17 cellular contexts compared by ENCODE assay signal in genomic region chr17:50483266-50483665, GRCh38. TPM values are rescaled to one million over a fixed set of nuclear protein-coding genes. Genes with fewer than 3 reads are reported as not detected.
DNase-seq lines count a peak whose midpoint lies in the region; ATAC-seq, FAIRE-seq and TF ChIP-seq lines count a peak whose summit lies in the region.
"Had no signal": no experiment of that assay in that cellular context is flagged by ENCODE, and none has a peak within 500 bp of the region (broad histone marks: within the 10 kb centered on the region; RNA-seq: fewer than 3 reads in every experiment).

No MANE protein-coding gene starts in this region.

- peak overlapping the region; percentile 63; the same call in 1 of the 3 replicates for H3K4me2 ChIP-seq in A549
- H3K4me2 ChIP-seq: GM23338 had no signal

- TF ChIP-seq EP300 in A549 (IDR thresholded peaks at IDR 0.05): no peak

- H3K4me1 ChIP-seq in A549 (peaks cover 32% of the 10 kb centered on the region), esophagus squamous epithelium (peaks cover 16 to 56% (median 19%) of the 10 kb centered on the region in 3 donors), skeletal muscle tissue (ENCODE audit: control insufficient read depth in 3 of 3, insufficient read depth in 3 of 3, low read length in 3 of 3) (peaks cover 19 to 34% (median 34%) of the 10 kb centered on the region in 3 donors)

- intact Hi-C loops in esophagus squamous epithelium (cut with DNase I): loop anchor here (5.0 to 10.0 kb wide), 2 partner anchors 64 to 142 kb away; partner anchors contain the start of gene SPATA20

- TF ChIP-seq POLR2A in A549 (IDR thresholded peaks at IDR 0.05; ENCODE audit: low read length) (no peak), esophagus squamous epithelium (IDR thresholded peaks at IDR 0.05) (no peak)

- peak overlapping the region in 2 of 3 donors; percentile 25 to 38 for H3K9ac ChIP-seq in skeletal muscle tissue (ENCODE audit: low read depth in 1 of 3, low read length in 3 of 3)

- H3K9me3 ChIP-seq in A549 (no peaks in the 10 kb centered on the region), esophagus squamous epithelium (no peaks in the 10 kb centered on the region), skeletal muscle tissue (ENCODE audit: control insufficient read depth in 3 of 3, low read length in 3 of 3) (no peaks in the 10 kb centered on the region)

- CTCF ChIA-PET in A549 (lab: Yijun Ruan, JAX): interaction anchor here (0.5 to 5.0 kb wide), 41 partner anchors 10 to 1046 kb away, joined by 3 to 119 read pairs (median 6); partner anchors contain the start of genes ACSF2 and EPN3
- CTCF ChIA-PET in RWPE1 (lab: Yijun Ruan, JAX): interaction anchor here (0.6 to 2.9 kb wide), 13 partner anchors 16 to 918 kb away, joined by 3 to 23 read pairs (median 4); partner anchors contain the start of gene EPN3

- H3K27ac ChIP-seq in A549 (peak overlapping the region; percentile 65 to 85), RWPE1 (peak overlapping the region; percentile 50), esophagus squamous epithelium (peak overlapping the region in 3 of 4 donors; percentile 71 to 81 (median 75)), skeletal muscle tissue (ENCODE audit: low read depth, low read length) (peak overlapping the region; percentile 77)

- no peak for ATAC-seq in A549

- POLR2A ChIA-PET in A549 (lab: Yijun Ruan, JAX): interaction anchor here (0.6 to 1.7 kb wide), 2 partner anchors 48 to 59 kb away, joined by 4 to 5 read pairs; no protein-coding TSS in a partner anchor
- POLR2A ChIA-PET in RWPE1 (lab: Yijun Ruan, JAX; ENCODE audit: low non-redundant PET): interaction anchor here (0.9 kb wide), 1 partner anchor 59 kb away, joined by 6 read pairs; no protein-coding TSS in a partner anchor

- TF ChIP-seq RAD21 in A549 (conservative IDR thresholded peaks at IDR 0.05 in 1 of 2, IDR thresholded peaks at IDR 0.05 in 1 of 2): no peak

- TF ChIP-seq CTCF in A549 (IDR thresholded peaks at IDR 0.05): no peak
- no peak for TF ChIP-seq CTCF in RWPE1 (conservative IDR thresholded peaks at IDR 0.05; ENCODE audit: low read depth)
- no peak for TF ChIP-seq CTCF in esophagus squamous epithelium (IDR thresholded peaks at IDR 0.05)

- peaks cover 0 to 55% (median 10%) of the 10 kb centered on the region in 3 donors for H3K36me3 ChIP-seq in esophagus squamous epithelium
- peaks cover 40 to 49% (median 41%) of the 10 kb centered on the region in 3 donors for H3K36me3 ChIP-seq in skeletal muscle tissue (ENCODE audit: control insufficient read depth in 3 of 3, insufficient read depth in 3 of 3, low read length in 3 of 3)

- no peak for DNase-seq in A549 (ENCODE audit: low read depth in 1 of 2, low spot score in 1 of 2)
- DNase-seq in RWPE1 (ENCODE audit: low spot score): no peak
- no peak for DNase-seq in esophagus squamous epithelium (lab: John Stamatoyannopoulos, UW)
- DNase-seq in NCI-H1048 (lab: John Stamatoyannopoulos, UW): no peak
- no peak for DNase-seq in NCI-H774 (lab: John Stamatoyannopoulos, UW)
- DNase-seq in NCI-H1417 (lab: John Stamatoyannopoulos, UW): no peak
- DNase-seq in SIG-M5 (lab: John Stamatoyannopoulos, UW): no peak
- DNase-seq: activated CD4-positive, alpha-beta T cell treated with anti-CD3 and anti-CD28 coated beads, Interleukin-2, amount 10 ng/mL, durations not matched to agents 7 days and 5 days; activated naive CD4-positive, alpha-beta T cell treated with Interleukin-2 at 50 U/mL for 16 hours; naive thymus-derived CD4-positive, alpha-beta T cell; stimulated activated CD4-positive, alpha-beta T cell treated with anti-CD3 and anti-CD28 coated beads, Interleukin-15, amount 100 ng/mL, for 24 hours had no signal

- H3K4me3 ChIP-seq in A549 (no peak overlapping the region), esophagus squamous epithelium (no peak overlapping the region), skeletal muscle tissue (ENCODE audit: low read length in 3 of 3) (no peak overlapping the region)
- H3K4me3 ChIP-seq: GM23338 had no signal

- no peaks in the 10 kb centered on the region for H3K27me3 ChIP-seq in esophagus squamous epithelium
- no peaks in the 10 kb centered on the region for H3K27me3 ChIP-seq in skeletal muscle tissue (ENCODE audit: control insufficient read depth in 3 of 3, insufficient read depth in 3 of 3, low read length in 3 of 3)

- no peak for FAIRE-seq in A549 (lab: Jason Lieb, UNC)

- 72% methylated on average over 5 of the region's 5 CpGs for WGBS in A549 (ENCODE audit: missing lambda C conversion rate)
- 63 to 64% methylated on average over 5 of the region's 5 CpGs for WGBS in esophagus squamous epithelium, 2 donors

TF ChIP-seq in A549, 52 proteins besides CTCF, POLR2A, EP300 and RAD21:
- TF ChIP-seq TP53 (CRISPR knock-in tag; IDR thresholded peaks at IDR 0.05) (no peak), USF2 (IDR thresholded peaks at IDR 0.05) (no peak), HES2 (IDR thresholded peaks at IDR 0.05) (no peak), EHF (CRISPR knock-in tag; IDR thresholded peaks at IDR 0.05) (no peak), ZNF302 (CRISPR knock-in tag; IDR thresholded peaks at IDR 0.05) (no peak), ESRRA (IDR thresholded peaks at IDR 0.05; ENCODE audit: borderline replicate concordance, low read length) (no peak), MAZ (IDR thresholded peaks at IDR 0.05; ENCODE audit: borderline replicate concordance, low read depth, low read length) (no peak)

RNA-seq across cellular contexts. Expression of gene RSAD1, which starts 4.6 kb away (rescaled TPM):
- 38.2 and 47.2 TPM in 2 replicates for polyA plus RNA-seq in A549 (2011; rRNA removed)
- polyA plus RNA-seq in A549 (2012; cell fraction: cytosol; rRNA removed): 32.7 and 42.8 TPM in 2 replicates
- 81.1 and 85.4 TPM in 2 replicates for polyA plus RNA-seq in A549 (2012; cell fraction: nucleus; rRNA removed)
- polyA plus RNA-seq in A549 (2017; fragmentation: RNase III; extraction: RNeasy Plus Mini Kit Qiagen cat#74134 plus additional on column Dnase treatment): 36.3 to 42.0 TPM (median 40.9 TPM) in 3 replicates
- polyA minus RNA-seq in A549 (2011; rRNA and poly(A)+ RNA removed): 29.3 and 30.0 TPM in 2 replicates
- 10 to 100 TPM in 3 of 4 donors, 1 to 10 TPM in 1; 9.1 to 19.3 (median 14.2) TPM for total RNA-seq in esophagus squamous epithelium
- 12.0 TPM for total RNA-seq in skeletal muscle tissue

RNA-seq across cellular contexts. Expression of gene CHAD, which starts 14.6 kb away (rescaled TPM):
- polyA plus RNA-seq in A549 (2011; rRNA removed) (not detected in 2 replicates), A549 (2017; fragmentation: RNase III; extraction: RNeasy Plus Mini Kit Qiagen cat#74134 plus additional on column Dnase treatment) (not detected in 3 replicates)
- polyA plus RNA-seq in A549 (2012; cell fraction: cytosol; rRNA removed): 0.03 TPM in 1 of 2 replicates, not detected in the other
- 0.04 TPM in 1 of 2 replicates, not detected in the other for polyA plus RNA-seq in A549 (2012; cell fraction: nucleus; rRNA removed)
- not detected in 2 replicates for polyA minus RNA-seq in A549 (2011; rRNA and poly(A)+ RNA removed)
- total RNA-seq in esophagus squamous epithelium (under 1 TPM in 2 of 4 donors, not detected in 2; 0.19 to 0.80 TPM), skeletal muscle tissue (1.6 TPM)
- total RNA-seq: activated CD4-positive, alpha-beta T cell treated with anti-CD3 and anti-CD28 coated beads, Interleukin-2, amount 10 ng/mL, durations not matched to agents 7 days and 5 days; dermis microvascular lymphatic vessel endothelial cell; esophagus mucosa; GM23338; naive thymus-derived CD4-positive, alpha-beta T cell; progenitor cell of endocrine pancreas had no signal
- polyA plus RNA-seq: naive thymus-derived CD4-positive, alpha-beta T cell had no signal

RNA-seq across cellular contexts. Expression of gene MYCBPAP, which starts 25.0 kb away (rescaled TPM):
- polyA plus RNA-seq in A549 (2011; rRNA removed) (2.5 and 4.1 TPM in 2 replicates), A549 (2017; fragmentation: RNase III; extraction: RNeasy Plus Mini Kit Qiagen cat#74134 plus additional on column Dnase treatment) (0.93 to 2.1 TPM (median 1.2 TPM) in 3 replicates)
- polyA plus RNA-seq in A549 (2012; cell fraction: cytosol; rRNA removed): 0.59 and 0.89 TPM in 2 replicates
- 3.0 and 3.7 TPM in 2 replicates for polyA plus RNA-seq in A549 (2012; cell fraction: nucleus; rRNA removed)
- 3.2 and 3.9 TPM in 2 replicates for polyA minus RNA-seq in A549 (2011; rRNA and poly(A)+ RNA removed)
- total RNA-seq in esophagus squamous epithelium (under 1 TPM in 1 of 4 donors, not detected in 3; 0.38 TPM), skeletal muscle tissue (under 0.01 TPM)

RNA-seq across cellular contexts. Expression of gene EPN3, which starts 49.3 kb away (rescaled TPM):
- polyA plus RNA-seq in A549 (2011; rRNA removed) (0.09 and 0.13 TPM in 2 replicates), A549 (2017; fragmentation: RNase III; extraction: RNeasy Plus Mini Kit Qiagen cat#74134 plus additional on column Dnase treatment) (0.18 to 0.26 TPM (median 0.20 TPM) in 3 replicates)
- polyA plus RNA-seq in A549 (2012; cell fraction: cytosol; rRNA removed): 0.15 and 0.39 TPM in 2 replicates
- 0.22 and 0.67 TPM in 2 replicates for polyA plus RNA-seq in A549 (2012; cell fraction: nucleus; rRNA removed)
- polyA minus RNA-seq in A549 (2011; rRNA and poly(A)+ RNA removed): 0.12 and 0.78 TPM in 2 replicates
- total RNA-seq in esophagus squamous epithelium (100 to 1,000 TPM in 1 of 4 donors, 10 to 100 TPM in 3; 24.5 to 111 (median 51.8) TPM), skeletal muscle tissue (not detected)
- total RNA-seq: activated CD4-positive, alpha-beta T cell treated with anti-CD3 and anti-CD28 coated beads, Interleukin-2, amount 10 ng/mL, durations not matched to agents 7 days and 5 days; lung microvascular endothelial cell; naive thymus-derived CD4-positive, alpha-beta T cell had no signal
- polyA plus RNA-seq: naive thymus-derived CD4-positive, alpha-beta T cell had no signal

RNA-seq across cellular contexts. Expression of gene ACSF2, which starts 57.2 kb away (rescaled TPM):
- 28.9 and 33.6 TPM in 2 replicates for polyA plus RNA-seq in A549 (2011; rRNA removed)
- polyA plus RNA-seq in A549 (2012; cell fraction: cytosol; rRNA removed): 14.0 and 17.2 TPM in 2 replicates
- polyA plus RNA-seq in A549 (2012; cell fraction: nucleus; rRNA removed): 49.4 and 67.7 TPM in 2 replicates
- polyA plus RNA-seq in A549 (2017; fragmentation: RNase III; extraction: RNeasy Plus Mini Kit Qiagen cat#74134 plus additional on column Dnase treatment): 16.3 to 24.4 TPM (median 21.5 TPM) in 3 replicates
- polyA minus RNA-seq in A549 (2011; rRNA and poly(A)+ RNA removed): 45.1 and 48.8 TPM in 2 replicates
- total RNA-seq in esophagus squamous epithelium: 10 to 100 TPM in 3 of 4 donors, 1 to 10 TPM in 1; 7.0 to 26.3 (median 19.0) TPM
- 51.1 TPM for total RNA-seq in skeletal muscle tissue
